ENCODE assay signal across 7 cellular contexts in the genomic region with DNA sequence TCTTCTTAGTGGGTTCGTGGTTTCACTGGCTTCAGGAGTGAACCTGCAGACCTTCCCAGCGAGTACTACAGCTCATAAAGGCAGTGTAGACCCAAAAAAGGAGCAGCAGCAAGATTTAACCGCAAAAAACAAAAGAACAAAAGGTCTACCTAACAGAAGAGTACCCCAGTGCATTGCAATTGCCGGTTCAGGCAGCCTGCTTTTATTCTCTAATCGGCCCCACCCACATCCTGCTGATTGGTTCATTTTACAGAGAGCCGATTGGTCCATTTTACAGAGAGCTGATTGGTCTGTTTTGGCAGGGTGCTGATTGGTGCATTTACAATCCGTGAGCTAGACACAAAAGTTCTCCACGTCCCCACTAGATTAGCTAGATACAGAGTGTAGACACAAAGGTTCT. TPM values are rescaled to one million over a fixed set of nuclear protein-coding genes. Genes with fewer than 3 reads are reported as not detected.
DNase-seq lines count a peak whose midpoint lies in the region; ATAC-seq, FAIRE-seq and TF ChIP-seq lines count a peak whose summit lies in the region.
"Had no signal": no experiment of that assay in that cellular context is flagged by ENCODE, and none has a peak within 500 bp of the region (broad histone marks: within the 10 kb centered on the region; RNA-seq: fewer than 3 reads in every experiment).

No MANE protein-coding gene starts in this region.

- ATAC-seq in lung (ENCODE audit: insufficient read depth, low FRiP score) (no peak), HG03520 (IDR thresholded peaks at IDR 0.05; ENCODE audit: unreplicated experiment) (no peak)

- FAIRE-seq in GM18507 (lab: Jason Lieb, UNC) (peak; percentile 9), frontal cortex (lab: Jason Lieb, UNC) (no peak)

- H3K27ac ChIP-seq in lung (ENCODE audit: low read depth in 1 of 2, low read length in 1 of 2) = no peak overlapping the region

- H3K36me3 ChIP-seq in lung (ENCODE audit: control insufficient read depth in 2 of 2, insufficient read depth in 2 of 2, low read length in 2 of 2) = no peaks in the 10 kb centered on the region

- WGBS in lung, 2 donors = 78 to 80% methylated on average over 8 of the region's 8 CpGs

- no peaks in the 10 kb centered on the region for H3K9me3 ChIP-seq in lung (ENCODE audit: control insufficient read depth in 2 of 2, insufficient read depth in 1 of 2, low read length in 1 of 2)

- no peak for TF ChIP-seq CTCF in lung (IDR thresholded peaks at IDR 0.05; ENCODE audit: control extremely low read depth, extremely low read depth)

- DNase-seq in GM18507 (ENCODE audit: extremely low spot score, insufficient read length, low read depth) (no peak), SK-N-DZ (ENCODE audit: low spot score) (peak; percentile 76), lung (ENCODE audit: low spot score) (peak; percentile 49), frontal cortex (ENCODE audit: low spot score in 2 of 2) (no peak), SKM-1 (lab: John Stamatoyannopoulos, UW; ENCODE audit: unreplicated experiment) (no peak)
- DNase-seq: GOT3 had no signal

- no peak overlapping the region for H3K4me3 ChIP-seq in lung

- no peaks in the 10 kb centered on the region for H3K27me3 ChIP-seq in lung (ENCODE audit: control insufficient read depth, insufficient read depth)

- H3K4me1 ChIP-seq in lung (ENCODE audit: control insufficient read depth in 2 of 2, insufficient read depth in 2 of 2, low read length in 2 of 2) = peaks cover 0 to 5% of the 10 kb centered on the region in 2 donors

RNA-seq across cellular contexts. Expression of gene ARRB2, which starts 2.0 kb away (rescaled TPM):
- 73.0 and 73.3 TPM in 2 replicates for polyA plus RNA-seq in SK-N-DZ (2014; cell fraction: cytosol; rRNA removed)
- 161 and 177 TPM in 2 replicates for polyA plus RNA-seq in SK-N-DZ (2014; cell fraction: nucleus; rRNA removed)
- total RNA-seq in lung (100 to 1,000 TPM in 1 of 2 donors, 10 to 100 TPM in 1; 27.2 to 186 TPM), frontal cortex (16.3 TPM)
- polyA plus RNA-seq in lung = 100 to 1,000 TPM in 1 of 2 donors, 10 to 100 TPM in 1; 98.5 to 222 TPM

RNA-seq across cellular contexts. Expression of gene PELP1, which starts 4.5 kb away (rescaled TPM):
- polyA plus RNA-seq in SK-N-DZ (2014; cell fraction: cytosol; rRNA removed) = 52.6 and 84.1 TPM in 2 replicates
- polyA plus RNA-seq in SK-N-DZ (2014; cell fraction: nucleus; rRNA removed) = 54.6 and 103 TPM in 2 replicates
- total RNA-seq in lung (10 to 100 TPM; 26.6 to 53.9 TPM), frontal cortex (24.5 TPM)
- 10 to 100 TPM; 21.0 to 28.6 TPM for polyA plus RNA-seq in lung

RNA-seq across cellular contexts. Expression of gene MED11, which starts 22.8 kb away (rescaled TPM):
- polyA plus RNA-seq in SK-N-DZ (2014; cell fraction: cytosol; rRNA removed) = 29.9 and 42.2 TPM in 2 replicates
- polyA plus RNA-seq in SK-N-DZ (2014; cell fraction: nucleus; rRNA removed) = 27.0 and 35.1 TPM in 2 replicates
- total RNA-seq in lung = 10 to 100 TPM; 14.3 to 27.3 TPM
- 10 to 100 TPM; 31.4 to 48.5 TPM for polyA plus RNA-seq in lung
- total RNA-seq in frontal cortex = 6.1 TPM

RNA-seq across cellular contexts. Expression of gene ZMYND15, which starts 31.2 kb away (rescaled TPM):
- 0.09 TPM in 1 of 2 replicates, not detected in the other for polyA plus RNA-seq in SK-N-DZ (2014; cell fraction: cytosol; rRNA removed)
- polyA plus RNA-seq in SK-N-DZ (2014; cell fraction: nucleus; rRNA removed) = not detected in 2 replicates
- total RNA-seq in lung = 1 to 10 TPM; 2.3 to 9.0 TPM
- polyA plus RNA-seq in lung = 1 to 10 TPM; 6.6 to 9.7 TPM
- not detected for total RNA-seq in frontal cortex

RNA-seq across cellular contexts. Expression of gene CXCL16, which starts 31.3 kb away (rescaled TPM):
- polyA plus RNA-seq in SK-N-DZ (2014; cell fraction: cytosol; rRNA removed) = not detected in 2 replicates
- not detected in 2 replicates for polyA plus RNA-seq in SK-N-DZ (2014; cell fraction: nucleus; rRNA removed)
- total RNA-seq in lung (100 to 1,000 TPM in 1 of 2 donors, 10 to 100 TPM in 1; 32.7 to 139 TPM), frontal cortex (under 0.01 TPM)
- 100 to 1,000 TPM in 1 of 2 donors, 10 to 100 TPM in 1; 82.3 to 252 TPM for polyA plus RNA-seq in lung

Comparison
In these comparisons a context has a peak if more than half of its experiments do, and no peak if none do; other contexts are left out.
1. DNase-seq: peak in SK-N-DZ (single experiment) and lung (single experiment); none in GM18507 (single experiment), frontal cortex (0 of 2) and SKM-1 (single experiment).